In the genomic region with DNA sequence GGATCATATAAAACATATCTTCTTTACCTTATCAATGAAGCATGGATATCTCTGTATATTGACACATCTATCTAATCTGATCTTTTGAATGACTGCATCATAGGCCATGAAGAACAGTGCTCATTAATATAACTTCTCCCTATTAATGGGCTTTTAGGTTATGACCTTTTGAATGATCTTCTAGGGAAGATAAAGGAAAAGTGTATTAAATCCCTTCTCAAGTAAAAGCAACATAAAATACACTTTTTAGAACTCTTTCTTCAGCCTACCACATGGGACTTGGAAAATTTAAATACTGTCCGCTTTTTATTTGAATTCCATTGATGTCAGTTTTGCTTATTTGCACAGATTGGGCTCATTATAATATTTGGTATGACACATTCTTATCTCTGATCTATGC, we compare ENCODE assay signal across 35 cellular contexts.
"Had no signal": no experiment of that assay in that cellular context is flagged by ENCODE, and none has a peak within 500 bp of the region (broad histone marks: within the 10 kb centered on the region; RNA-seq: fewer than 3 reads in every experiment).

No MANE protein-coding gene starts in this region.

- H3K36me3 ChIP-seq: MG63 had no signal

- H3K9me3 ChIP-seq: MG63 had no signal

- H3K4me3 ChIP-seq: MG63 had no signal

- DNase-seq: Karpas-422, Kasumi-1, MG63, MM.1S, MV-4-11, NCI-H1048, NCI-H1092, NCI-H1092 treated with DMSO at 0.1 percent for 48 hours, NCI-H1105, NCI-H1105 treated with DMSO at 0.1 percent for 48 hours, NCI-H1417, NCI-H1417 treated with DMSO at 0.1 percent for 48 hours, NCI-H1436, NCI-H1436 treated with DMSO at 0.1 percent for 48 hours, NCI-H146, NCI-H1694, NCI-H1694 treated with DMSO at 0.1 percent for 48 hours, NCI-H187, NCI-H187 treated with DMSO at 0.1 percent for 48 hours, NCI-H1930, NCI-H2029, NCI-H2029 treated with DMSO at 0.1 percent for 48 hours, NCI-H2081, NCI-H2081 treated with DMSO at 0.1 percent for 48 hours, NCI-H2107, NCI-H2171, NCI-H2171 treated with DMSO at 0.1 percent for 48 hours, NCI-H2227 treated with DMSO at 0.1 percent for 48 hours, NCI-H226, NCI-H345, NCI-H446, NCI-H446 treated with DMSO at 0.1 percent for 48 hours, NCI-H510A, NCI-H510A treated with DMSO at 0.1 percent for 48 hours, NCI-H524 had no signal
